In the genomic region with DNA sequence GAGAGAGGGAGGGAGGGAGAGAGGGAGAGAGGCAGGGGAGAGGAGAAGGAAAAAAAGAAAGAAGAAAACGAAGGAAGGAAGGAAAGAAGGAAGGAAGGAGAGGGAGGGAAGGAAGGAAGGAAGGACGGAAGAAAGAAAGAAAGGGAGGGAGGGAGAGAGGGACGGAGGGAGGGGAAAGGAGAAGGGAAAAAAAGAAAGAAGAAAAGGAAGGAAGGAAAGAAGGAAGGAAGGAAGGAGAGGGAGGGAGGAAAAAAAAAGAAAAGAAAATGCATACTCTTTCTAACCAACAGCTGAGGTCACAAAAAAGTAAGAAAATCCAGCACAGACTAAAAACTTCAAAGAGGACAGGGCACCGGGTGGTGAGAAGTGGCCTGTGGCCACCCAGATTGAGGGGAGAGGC, we compare ENCODE assay signal across 1 cellular context.
TF ChIP-seq lines count a peak whose summit lies in the region.

No MANE protein-coding gene starts in this region.

TF ChIP-seq in H1, 55 proteins besides CTCF, POLR2A, EP300 and RAD21 (continued from another document):
- TF ChIP-seq RNF2 (IDR thresholded peaks at IDR 0.05; ENCODE audit: borderline replicate concordance, low read depth, low read length, missing control alignments, poor library complexity, severe bottlenecking) (no peak), CEBPB (IDR thresholded peaks at IDR 0.05; ENCODE audit: low read depth, low read length) (no peak), SP4 (IDR thresholded peaks at IDR 0.05; ENCODE audit: low read length) (no peak), CHD2 (IDR thresholded peaks at IDR 0.05; ENCODE audit: low read length) (no peak), RBBP5 (IDR thresholded peaks at IDR 0.05; ENCODE audit: borderline replicate concordance, low read depth, low read length) (no peak)
